1 cellular context compared by ENCODE assay signal in genomic region chr7:73703649-73703984, GRCh38.
TF ChIP-seq lines count a peak whose summit lies in the region.

No MANE protein-coding gene starts in this region.

TF ChIP-seq in H1, 55 proteins besides CTCF, POLR2A, EP300 and RAD21:
- TF ChIP-seq EZH2 (IDR thresholded peaks at IDR 0.05; ENCODE audit: low read depth, low read length, severe bottlenecking) (no peak), YY1 (IDR thresholded peaks at IDR 0.05; ENCODE audit: low read depth, low read length) (peak; percentile 40; the same call in 1 of the 2 replicates), TAF1 (IDR thresholded peaks at IDR 0.05; ENCODE audit: low read depth, low read length) (peak; percentile 57; the same call in 1 of the 2 replicates)
